32 cellular contexts compared by ENCODE assay signal in genomic region chr2:27805180-27805579, GRCh38.
"Had no signal": no experiment of that assay in that cellular context is flagged by ENCODE, and none has a peak within 500 bp of the region (broad histone marks: within the 10 kb centered on the region; RNA-seq: fewer than 3 reads in every experiment).

No MANE protein-coding gene starts in this region.

- H3K4me1 ChIP-seq: pancreas, prostate gland, uterus had no signal

- H3K9me3 Mint-ChIP-seq: activated CD4-positive, alpha-beta memory T cell treated with anti-CD3 and anti-CD28 coated beads, Interleukin-2, amount 10 ng/mL, durations not matched to agents 7 days and 5 days; activated naive CD4-positive, alpha-beta T cell treated with anti-CD3 and anti-CD28 coated beads, Interleukin-2, amount 10 ng/mL, durations not matched to agents 7 days and 5 days; activated naive CD8-positive, alpha-beta T cell treated with anti-CD3 and anti-CD28 coated beads, Interleukin-2, amount 10 ng/mL, durations not matched to agents 7 days and 5 days; activated T-cell treated with anti-CD3 and anti-CD28 coated beads, Interleukin-2, amount 50 U/mL, for 24 hours; brain; endodermal cell; naive thymus-derived CD4-positive, alpha-beta T cell; neural crest cell; stimulated activated naive CD8-positive, alpha-beta T cell treated with anti-CD3 and anti-CD28 coated beads, Interleukin-15, Interleukin-2, amounts not matched to agents 100 ng/mL and 50 ng/mL, for 24 hours had no signal

- H3K27me3 Mint-ChIP-seq: activated CD4-positive, alpha-beta memory T cell treated with anti-CD3 and anti-CD28 coated beads, Interleukin-2, amount 10 ng/mL, durations not matched to agents 7 days and 5 days; activated naive CD8-positive, alpha-beta T cell treated with anti-CD3 and anti-CD28 coated beads, Interleukin-2, amount 10 ng/mL, durations not matched to agents 7 days and 5 days; activated T-cell treated with anti-CD3 and anti-CD28 coated beads, Interleukin-2, amount 50 U/mL, for 24 hours; naive thymus-derived CD4-positive, alpha-beta T cell; stimulated activated naive CD8-positive, alpha-beta T cell treated with anti-CD3 and anti-CD28 coated beads, Interleukin-15, Interleukin-2, amounts not matched to agents 100 ng/mL and 50 ng/mL, for 24 hours had no signal

- ATAC-seq: activated CD4-positive, CD25-positive, alpha-beta regulatory T cell treated with anti-CD3 and anti-CD28 coated beads, Interleukin-2, amount 50 U/mL, for 24 hours; esophagus mucosa; heart right ventricle; naive thymus-derived CD4-positive, alpha-beta T cell; pancreas; sciatic nerve had no signal

- H3K27ac Mint-ChIP-seq: activated CD4-positive, alpha-beta memory T cell treated with anti-CD3 and anti-CD28 coated beads, Interleukin-2, amount 10 ng/mL, durations not matched to agents 7 days and 5 days; activated naive CD4-positive, alpha-beta T cell treated with anti-CD3 and anti-CD28 coated beads, Interleukin-2, amount 10 ng/mL, durations not matched to agents 7 days and 5 days; activated naive CD8-positive, alpha-beta T cell treated with anti-CD3 and anti-CD28 coated beads, Interleukin-2, amount 10 ng/mL, durations not matched to agents 7 days and 5 days; activated T-cell treated with anti-CD3 and anti-CD28 coated beads, Interleukin-2, amount 50 U/mL, for 24 hours; brain; endodermal cell; naive thymus-derived CD4-positive, alpha-beta T cell; stimulated activated naive CD8-positive, alpha-beta T cell treated with anti-CD3 and anti-CD28 coated beads, Interleukin-15, Interleukin-2, amounts not matched to agents 100 ng/mL and 50 ng/mL, for 24 hours had no signal

- H3K4me1 Mint-ChIP-seq: activated naive CD4-positive, alpha-beta T cell treated with anti-CD3 and anti-CD28 coated beads, Interleukin-2, amount 10 ng/mL, durations not matched to agents 7 days and 5 days; brain; endodermal cell; neural crest cell had no signal

- DNase-seq: activated CD4-positive, alpha-beta memory T cell treated with anti-CD3 and anti-CD28 coated beads, Interleukin-2, amount 10 ng/mL, durations not matched to agents 7 days and 5 days; activated CD4-positive, alpha-beta T cell treated with anti-CD3 and anti-CD28 coated beads for 48 hours; activated CD8-positive, alpha-beta memory T cell treated with anti-CD3 and anti-CD28 coated beads, Interleukin-2, amount 50 U/mL, for 48 hours; activated gamma-delta T cell; activated naive CD4-positive, alpha-beta T cell treated with anti-CD3 and anti-CD28 coated beads, Interleukin-2, amount 10 ng/mL, durations not matched to agents 7 days and 5 days; activated naive CD8-positive, alpha-beta T cell treated with anti-CD3 and anti-CD28 coated beads, Interleukin-2, amount 10 ng/mL, durations not matched to agents 7 days and 5 days; activated T-cell treated with anti-CD3 and anti-CD28 coated beads, Interleukin-2, amount 50 U/mL, for 24 hours; endodermal cell; foreskin fibroblast; heart right ventricle; midbrain; naive thymus-derived CD4-positive, alpha-beta T cell; nucleus accumbens; pancreas; retina; stimulated activated CD4-positive, alpha-beta T cell treated with anti-CD3 and anti-CD28 coated beads, Interleukin-12 subunit alpha, Interleukin-12 subunit beta, amount 100 ng/mL, for 4 hours; stimulated activated CD4-positive, alpha-beta T cell treated with anti-CD3 and anti-CD28 coated beads, Interleukin-4, amount 100 ng/mL, for 1 hour; trophoblast cell; uterus; WERI-Rb-1 had no signal

- H3K4me3 ChIP-seq: ascending aorta, cardiac muscle cell, heart right ventricle, pancreas, prostate gland, skin epidermis, thoracic aorta, uterus had no signal

- H3K36me3 Mint-ChIP-seq: activated naive CD4-positive, alpha-beta T cell treated with anti-CD3 and anti-CD28 coated beads, Interleukin-2, amount 10 ng/mL, durations not matched to agents 7 days and 5 days; brain had no signal

- FAIRE-seq: pancreas, TTC549 had no signal

- H3K4me3 Mint-ChIP-seq: activated CD4-positive, alpha-beta memory T cell treated with anti-CD3 and anti-CD28 coated beads, Interleukin-2, amount 10 ng/mL, durations not matched to agents 7 days and 5 days; activated naive CD4-positive, alpha-beta T cell treated with anti-CD3 and anti-CD28 coated beads, Interleukin-2, amount 10 ng/mL, durations not matched to agents 7 days and 5 days; activated naive CD8-positive, alpha-beta T cell treated with anti-CD3 and anti-CD28 coated beads, Interleukin-2, amount 10 ng/mL, durations not matched to agents 7 days and 5 days; activated T-cell treated with anti-CD3 and anti-CD28 coated beads, Interleukin-2, amount 50 U/mL, for 24 hours; brain; endodermal cell; naive thymus-derived CD4-positive, alpha-beta T cell; neural crest cell; stimulated activated naive CD8-positive, alpha-beta T cell treated with anti-CD3 and anti-CD28 coated beads, Interleukin-15, Interleukin-2, amounts not matched to agents 100 ng/mL and 50 ng/mL, for 24 hours had no signal

- H3K9me3 ChIP-seq: ascending aorta, heart right ventricle, pancreas, prostate gland, thoracic aorta, uterus had no signal

- H3K27ac ChIP-seq: ascending aorta, cardiac muscle cell, pancreas, prostate gland, skin epidermis, thoracic aorta, uterus, WERI-Rb-1 had no signal
